In genomic region chr10:20670569-20670968, GRCh38 we compare ENCODE assay signal across 30 cellular contexts.
"Had no signal": no experiment of that assay in that cellular context is flagged by ENCODE, and none has a peak within 500 bp of the region (broad histone marks: within the 10 kb centered on the region; RNA-seq: fewer than 3 reads in every experiment).

No MANE protein-coding gene starts in this region.

- H3K4me3 ChIP-seq: ascending aorta, cardiac muscle cell had no signal

- H3K4me1 ChIP-seq: ascending aorta had no signal

- H3K9me3 Mint-ChIP-seq: activated CD4-positive, alpha-beta T cell treated with anti-CD3 and anti-CD28 coated beads, Interleukin-2, amount 10 ng/mL, durations not matched to agents 24 days and 14 days; activated CD8-positive, alpha-beta T cell treated with anti-CD3 and anti-CD28 coated beads for 36 hours; activated naive CD4-positive, alpha-beta T cell treated with anti-CD3 and anti-CD28 coated beads, Interleukin-2, amount 50 U/mL, for 24 hours had no signal

- H3K4me3 Mint-ChIP-seq: activated CD4-positive, alpha-beta T cell treated with anti-CD3 and anti-CD28 coated beads, Interleukin-2, amount 10 ng/mL, durations not matched to agents 24 days and 14 days; activated CD8-positive, alpha-beta T cell treated with anti-CD3 and anti-CD28 coated beads for 36 hours; activated naive CD4-positive, alpha-beta T cell treated with anti-CD3 and anti-CD28 coated beads, Interleukin-2, amount 50 U/mL, for 24 hours; activated naive CD8-positive, alpha-beta T cell treated with anti-CD3 and anti-CD28 coated beads, Interleukin-2, amount 10 ng/mL, durations not matched to agents 7 days and 5 days; activated T-cell treated with anti-CD3 and anti-CD28 coated beads, Interleukin-2, amount 50 U/mL, for 72 hours; activated T-helper 17 cell treated with anti-CD3 and anti-CD28 coated beads, Interleukin-2, amount 50 U/mL, for 72 hours; T-cell; T-helper 17 cell had no signal

- H3K27ac Mint-ChIP-seq: activated CD4-positive, alpha-beta T cell treated with anti-CD3 and anti-CD28 coated beads, Interleukin-2, amount 10 ng/mL, durations not matched to agents 24 days and 14 days; activated CD8-positive, alpha-beta T cell treated with anti-CD3 and anti-CD28 coated beads for 36 hours; activated naive CD4-positive, alpha-beta T cell treated with anti-CD3 and anti-CD28 coated beads, Interleukin-2, amount 50 U/mL, for 24 hours; activated naive CD8-positive, alpha-beta T cell treated with anti-CD3 and anti-CD28 coated beads, Interleukin-2, amount 10 ng/mL, durations not matched to agents 7 days and 5 days; activated T-cell treated with anti-CD3 and anti-CD28 coated beads, Interleukin-2, amount 50 U/mL, for 72 hours; activated T-helper 17 cell treated with anti-CD3 and anti-CD28 coated beads, Interleukin-2, amount 50 U/mL, for 72 hours; T-cell; T-helper 17 cell had no signal

- H3K27ac ChIP-seq: ascending aorta, cardiac muscle cell, KMS-11, WERI-Rb-1 had no signal

- H3K9me3 ChIP-seq: ascending aorta had no signal

- H3K9ac ChIP-seq: KMS-11 had no signal

- H3K27me3 Mint-ChIP-seq: activated CD4-positive, alpha-beta T cell treated with anti-CD3 and anti-CD28 coated beads, Interleukin-2, amount 10 ng/mL, durations not matched to agents 24 days and 14 days; activated CD8-positive, alpha-beta T cell treated with anti-CD3 and anti-CD28 coated beads for 36 hours; activated naive CD4-positive, alpha-beta T cell treated with anti-CD3 and anti-CD28 coated beads, Interleukin-2, amount 50 U/mL, for 24 hours; activated naive CD8-positive, alpha-beta T cell treated with anti-CD3 and anti-CD28 coated beads, Interleukin-2, amount 10 ng/mL, durations not matched to agents 7 days and 5 days; activated T-helper 17 cell treated with anti-CD3 and anti-CD28 coated beads, Interleukin-2, amount 50 U/mL, for 72 hours; T-cell; T-helper 17 cell had no signal

- H3K4me2 ChIP-seq: KMS-11 had no signal

- H3K4me1 Mint-ChIP-seq: activated CD4-positive, alpha-beta T cell treated with anti-CD3 and anti-CD28 coated beads, Interleukin-2, amount 10 ng/mL, durations not matched to agents 24 days and 14 days; activated naive CD4-positive, alpha-beta T cell treated with anti-CD3 and anti-CD28 coated beads, Interleukin-2, amount 50 U/mL, for 24 hours; activated naive CD8-positive, alpha-beta T cell treated with anti-CD3 and anti-CD28 coated beads, Interleukin-2, amount 10 ng/mL, durations not matched to agents 7 days and 5 days; activated T-helper 17 cell treated with anti-CD3 and anti-CD28 coated beads, Interleukin-2, amount 50 U/mL, for 72 hours; T-cell; T-helper 17 cell had no signal

- H3K27me3 ChIP-seq: ascending aorta, cardiac muscle cell had no signal

- H3K36me3 ChIP-seq: ascending aorta, cardiac muscle cell, WERI-Rb-1 had no signal

- H3K36me3 Mint-ChIP-seq: activated naive CD4-positive, alpha-beta T cell treated with anti-CD3 and anti-CD28 coated beads, Interleukin-2, amount 50 U/mL, for 24 hours; activated naive CD8-positive, alpha-beta T cell treated with anti-CD3 and anti-CD28 coated beads, Interleukin-2, amount 10 ng/mL, durations not matched to agents 7 days and 5 days; T-cell had no signal

- ATAC-seq: activated CD8-positive, alpha-beta T cell treated with anti-CD3 and anti-CD28 coated beads for 36 hours; activated T-cell treated with anti-CD3 and anti-CD28 coated beads, Interleukin-2, amount 50 U/mL, for 72 hours; activated T-helper 17 cell treated with anti-CD3 and anti-CD28 coated beads, Interleukin-2, amount 50 U/mL, for 72 hours; Panc1; SK-N-SH treated with all-trans-retinoic acid at 6 μM for 48 hours; T-cell; T-helper 17 cell had no signal

- DNase-seq: activated CD4-positive, alpha-beta T cell treated with anti-CD3 and anti-CD28 coated beads, Interleukin-2, amount 10 ng/mL, durations not matched to agents 24 days and 14 days; activated CD4-positive, alpha-beta T cell treated with anti-CD3 and anti-CD28 coated beads, Interleukin-2, amount 50 U/mL, for 4 hours; activated CD8-positive, alpha-beta T cell treated with anti-CD3 and anti-CD28 coated beads for 36 hours; activated gamma-delta T cell; activated naive CD4-positive, alpha-beta T cell treated with Interleukin-2 at 50 U/mL for 16 hours; activated naive CD8-positive, alpha-beta T cell treated with anti-CD3 and anti-CD28 coated beads, Interleukin-2, amount 10 ng/mL, durations not matched to agents 7 days and 5 days; activated T-cell treated with anti-CD3 and anti-CD28 coated beads, Interleukin-2, amount 50 U/mL, for 1 hour; activated T-cell treated with anti-CD3 and anti-CD28 coated beads, Interleukin-2, amount 50 U/mL, for 72 hours; amygdala; MM.1S; MV-4-11; NCI-H1092; NCI-H146; NCI-H187 treated with DMSO at 0.1 percent for 48 hours; NCI-H2081; NCI-H2171 treated with DMSO at 0.1 percent for 48 hours; NCI-H2227 treated with DMSO at 0.1 percent for 48 hours; NCI-H524 treated with DMSO at 0.1 percent for 48 hours; SIG-M5; T-cell; T-helper 17 cell; T-helper 9 cell; WERI-Rb-1 had no signal
